Comparison of ENCODE assay signal across 7 cellular contexts in the genomic region with DNA sequence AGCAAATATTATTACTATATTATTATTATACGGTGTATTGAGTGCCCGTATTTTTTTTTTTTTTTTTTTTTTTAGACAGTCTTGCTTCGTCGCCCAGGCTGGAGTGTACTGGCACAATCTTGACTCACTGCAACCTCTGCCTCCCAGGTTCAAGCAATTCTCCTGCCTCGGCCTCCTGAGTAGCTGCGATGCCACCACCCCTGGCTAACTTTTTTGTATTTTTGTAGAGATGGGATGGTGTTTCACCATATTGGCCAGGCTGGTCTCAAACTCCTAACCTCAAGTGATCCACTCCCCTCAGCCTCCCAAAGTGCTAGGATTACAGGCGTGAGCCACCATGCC. TPM values are rescaled to one million over a fixed set of nuclear protein-coding genes. Genes with fewer than 3 reads are reported as not detected.
A peak's percentile ranks its signal among the peaks of the same experiment; 100 is the strongest.
DNase-seq lines count a peak whose midpoint lies in the region; ATAC-seq and TF ChIP-seq lines count a peak whose summit lies in the region.
"Not testable (repeated sequence)": the region's sequence is repeated elsewhere in the genome, so short reads cannot be mapped to it uniquely, and the experiment has no call there.

No MANE protein-coding gene starts in this region.

- H2AFZ ChIP-seq in smooth muscle cell (ENCODE audit: low read depth) = not testable (repeated sequence)

- POLR2A ChIA-PET in RWPE1 (lab: Yijun Ruan, JAX; ENCODE audit: low non-redundant PET); naive thymus-derived CD4-positive, alpha-beta T cell (lab: Charles Lee): not testable (repeated sequence)

- peaks cover 16% of the 10 kb centered on the region for H3F3A ChIP-seq in smooth muscle cell (ENCODE audit: low read depth)

- H3K4me1 ChIP-seq in heart right ventricle (peaks cover 34 to 76% (median 67%) of the 10 kb centered on the region in 9 donors), smooth muscle cell (ENCODE audit: low read depth) (peaks cover 48% of the 10 kb centered on the region)
- H3K4me1 ChIP-seq in naive thymus-derived CD4-positive, alpha-beta T cell (ENCODE audit: control insufficient read depth in 2 of 2, insufficient read depth in 2 of 2, low read length in 2 of 2) = peaks cover 66 to 68% of the 10 kb centered on the region in 2 donors

- intact Hi-C loops in heart right ventricle (cut with DNase I) = loop anchor here in 7 of 10 donors (5.0 to 10.0 kb wide), 8 partner anchors 33 to 83 kb away; no protein-coding TSS in a partner anchor
- intact Hi-C loops in naive thymus-derived CD4-positive, alpha-beta T cell (cut with micrococcal nuclease) = loop anchor here (1.0 to 10.0 kb wide), 10 partner anchors 60 to 1950 kb away; partner anchors contain the start of genes NOL6 (in 2 of the 2), ACO1 (in 1 of the 2), APTX (in 1 of the 2) and ATOSB (in 1 of the 2)

- H3K9me3 ChIP-seq in heart right ventricle; naive thymus-derived CD4-positive, alpha-beta T cell (ENCODE audit: control insufficient read depth in 2 of 3, low read length in 3 of 3); smooth muscle cell (replicated peaks; ENCODE audit: low read depth): not testable (repeated sequence)

- peaks cover 63% of the 10 kb centered on the region for H3K79me2 ChIP-seq in smooth muscle cell (ENCODE audit: low read depth)

- H3K4me3 Mint-ChIP-seq in naive thymus-derived CD4-positive, alpha-beta T cell = peak overlapping the region; percentile 87 to 97 (median 94)

- ATAC-seq in activated naive CD4-positive, alpha-beta T cell treated with anti-CD3 and anti-CD28 coated beads, Interleukin-2, amount 50 U/mL, for 72 hours; heart right ventricle; naive thymus-derived CD4-positive, alpha-beta T cell: not testable (repeated sequence)

- peaks cover 65 to 87% (median 77%) of the 10 kb centered on the region in 7 donors for H3K4me1 Mint-ChIP-seq in naive thymus-derived CD4-positive, alpha-beta T cell

- H3K27ac ChIP-seq in RWPE1 (peak overlapping the region; percentile 96), coronary artery (peak overlapping the region; percentile 99), heart right ventricle (peak overlapping the region; percentile 92 to 100 (median 100)), smooth muscle cell (ENCODE audit: low read depth) (peak overlapping the region; percentile 87)
- H3K27ac ChIP-seq in naive thymus-derived CD4-positive, alpha-beta T cell (ENCODE audit: low read depth, low read length) = peak overlapping the region; percentile 91

- H3K9me3 Mint-ChIP-seq in activated naive CD4-positive, alpha-beta T cell treated with anti-CD3 and anti-CD28 coated beads, Interleukin-2, amount 50 U/mL, for 72 hours; naive thymus-derived CD4-positive, alpha-beta T cell: not testable (repeated sequence)

- peak overlapping the region; percentile 75 for H3K4me3 ChIP-seq in GM12865 (ENCODE audit: low read depth, low read length)
- H3K4me3 ChIP-seq in coronary artery = peak overlapping the region; percentile 95
- peak overlapping the region; percentile 12 to 100 (median 96) for H3K4me3 ChIP-seq in heart right ventricle
- H3K4me3 ChIP-seq in naive thymus-derived CD4-positive, alpha-beta T cell (ENCODE audit: low read length) = peak overlapping the region; percentile 51
- H3K4me3 ChIP-seq in smooth muscle cell = peak overlapping the region; percentile 97

- not testable (repeated sequence) for TF ChIP-seq CTCF in GM12865 (IDR thresholded peaks at IDR 0.05; ENCODE audit: insufficient read depth, low read depth, low read length, missing control alignments); RWPE1 (conservative IDR thresholded peaks at IDR 0.05; ENCODE audit: low read depth); coronary artery (IDR thresholded peaks at IDR 0.05); heart right ventricle (IDR thresholded peaks at IDR 0.05); smooth muscle cell (IDR thresholded peaks at IDR 0.05; ENCODE audit: borderline replicate concordance, insufficient read depth, poor library complexity, severe bottlenecking)

- H4K20me1 ChIP-seq in smooth muscle cell (ENCODE audit: low read depth) = peaks cover 45% of the 10 kb centered on the region

- peaks cover 19 to 22% of the 10 kb centered on the region in 2 donors for H3K36me3 Mint-ChIP-seq in activated naive CD4-positive, alpha-beta T cell treated with anti-CD3 and anti-CD28 coated beads, Interleukin-2, amount 50 U/mL, for 72 hours
- peaks cover 0 to 16% (median 0%) of the 10 kb centered on the region in 5 donors for H3K36me3 Mint-ChIP-seq in naive thymus-derived CD4-positive, alpha-beta T cell

- H3K27ac Mint-ChIP-seq in activated naive CD4-positive, alpha-beta T cell treated with anti-CD3 and anti-CD28 coated beads, Interleukin-2, amount 50 U/mL, for 72 hours = peak overlapping the region; percentile 98 to 99
- peak overlapping the region; percentile 87 to 99 (median 94) for H3K27ac Mint-ChIP-seq in naive thymus-derived CD4-positive, alpha-beta T cell

- CTCF ChIA-PET in RWPE1 (lab: Yijun Ruan, JAX); naive thymus-derived CD4-positive, alpha-beta T cell (lab: Charles Lee): not testable (repeated sequence)

- not testable (repeated sequence) for H3K27me3 Mint-ChIP-seq in naive thymus-derived CD4-positive, alpha-beta T cell

- 26 to 31% methylated on average over 7 of the region's 7 CpGs for WGBS in heart right ventricle, 2 donors
- WGBS in smooth muscle cell (ENCODE audit: low lambda C conversion rate) = 82% methylated on average over 7 of the region's 7 CpGs

- H3K27me3 ChIP-seq in heart right ventricle; naive thymus-derived CD4-positive, alpha-beta T cell (ENCODE audit: control insufficient read depth in 2 of 2, insufficient read depth in 2 of 2, low read length in 2 of 2); smooth muscle cell (ENCODE audit: low read depth): not testable (repeated sequence)

- H3K36me3 ChIP-seq in heart right ventricle; naive thymus-derived CD4-positive, alpha-beta T cell (ENCODE audit: control insufficient read depth in 2 of 3, insufficient read depth in 3 of 3, low read length in 3 of 3); smooth muscle cell (ENCODE audit: low read depth): not testable (repeated sequence)

- H3K9ac ChIP-seq in smooth muscle cell (ENCODE audit: low read depth) = peak overlapping the region; percentile 95

- DNase-seq in GM12865 (ENCODE audit: low read depth); RWPE1 (ENCODE audit: low spot score); activated naive CD4-positive, alpha-beta T cell treated with anti-CD3 and anti-CD28 coated beads, Interleukin-2, amount 50 U/mL, for 72 hours (ENCODE audit: low spot score in 2 of 2); heart right ventricle; naive thymus-derived CD4-positive, alpha-beta T cell; smooth muscle cell (lab: John Stamatoyannopoulos, UW; ENCODE audit: unreplicated experiment): not testable (repeated sequence)
- peak; percentile 62 for DNase-seq in coronary artery (ENCODE audit: low spot score)

- peak overlapping the region; percentile 97 for H3K4me2 ChIP-seq in smooth muscle cell

RNA-seq across cellular contexts. Expression of gene B4GALT1, which starts 2.2 kb away (rescaled TPM):
- total RNA-seq in activated naive CD4-positive, alpha-beta T cell treated with anti-CD3 and anti-CD28 coated beads, Interleukin-2, amount 50 U/mL, for 72 hours = 10 to 100 TPM; 47.8 to 49.2 TPM
- total RNA-seq in heart right ventricle (100 to 1,000 TPM in 1 of 10 donors, 10 to 100 TPM in 9; 30.0 to 117 (median 43.1) TPM), smooth muscle cell (46.9 and 56.3 TPM in 2 replicates)
- polyA plus RNA-seq in heart right ventricle (10 to 100 TPM; 14.8 to 29.0 TPM), smooth muscle cell (49.2 and 49.3 TPM in 2 replicates)
- total RNA-seq in naive thymus-derived CD4-positive, alpha-beta T cell = 10 to 100 TPM; 40.7 to 86.2 (median 45.6) TPM
- 10 to 100 TPM; 12.9 to 16.4 TPM for polyA plus RNA-seq in naive thymus-derived CD4-positive, alpha-beta T cell
